8 cellular contexts compared by ENCODE assay signal in genomic region chr1:227946624-227947424, GRCh38. TPM values are rescaled to one million over a fixed set of nuclear protein-coding genes. Genes with fewer than 3 reads are reported as not detected.
DNase-seq lines count a peak whose midpoint lies in the region; ATAC-seq and TF ChIP-seq lines count a peak whose summit lies in the region.

No MANE protein-coding gene starts in this region.

- no peak overlapping the region for H3K27ac Mint-ChIP-seq in activated naive CD8-positive, alpha-beta T cell treated with anti-CD3 and anti-CD28 coated beads for 36 hours

- H3K4me1 ChIP-seq in osteoblast (ENCODE audit: insufficient read depth, low read length) = peaks cover 7% of the 10 kb centered on the region
- H3K4me1 ChIP-seq in uterus = peaks cover 0 to 13% of the 10 kb centered on the region in 2 donors

- TF ChIP-seq CTCF in osteoblast (IDR thresholded peaks at IDR 0.05; ENCODE audit: extremely low read depth, low read depth, low read length) (peak; percentile 43), uterus (IDR thresholded peaks at IDR 0.05) (peak; percentile 69 to 95 (median 86))

- no peak overlapping the region for H2AFZ ChIP-seq in osteoblast (ENCODE audit: low read length)

- ATAC-seq in GM18498 (IDR thresholded peaks at IDR 0.05; ENCODE audit: unreplicated experiment) = peak; percentile 60
- ATAC-seq in HG03521 (IDR thresholded peaks at IDR 0.05; ENCODE audit: unreplicated experiment) = peak; percentile 43

- peak in 1 of 2 donors; percentile 2 for TF ChIP-seq POLR2A in uterus (IDR thresholded peaks at IDR 0.05)

- H3K9me3 ChIP-seq in osteoblast (ENCODE audit: low read depth, low read length) (no peaks in the 10 kb centered on the region), uterus (no peaks in the 10 kb centered on the region)

- no peaks in the 10 kb centered on the region for H3K79me2 ChIP-seq in osteoblast (ENCODE audit: insufficient read depth, low read length)

- H3K27ac ChIP-seq in osteoblast (ENCODE audit: low read depth, low read length) (no peak overlapping the region), uterus (peak overlapping the region; percentile 73 to 83)

- DNase-seq in A172 (ENCODE audit: low spot score) (peak; percentile 70), RPMI8226 (peak; percentile 92), head of caudate nucleus (peak; percentile 22 to 87 (median 70)), osteoblast (ENCODE audit: insufficient read length, low spot score, missing footprints) (peak; percentile 98), uterus (peak; percentile 72 to 80)
- DNase-seq in activated naive CD8-positive, alpha-beta T cell treated with anti-CD3 and anti-CD28 coated beads for 36 hours = peak; percentile 63

- H3K4me3 ChIP-seq in osteoblast (ENCODE audit: insufficient read depth, low read length) (peak overlapping the region; percentile 19), uterus (peak overlapping the region; percentile 29 to 48)

- H3K27me3 Mint-ChIP-seq in activated naive CD8-positive, alpha-beta T cell treated with anti-CD3 and anti-CD28 coated beads for 36 hours = peaks cover 14% of the 10 kb centered on the region

- no peaks in the 10 kb centered on the region for H3K36me3 ChIP-seq in osteoblast (ENCODE audit: insufficient read depth, low read length)
- H3K36me3 ChIP-seq in uterus = no peaks in the 10 kb centered on the region

- H3K4me2 ChIP-seq in osteoblast (ENCODE audit: insufficient read depth, low read length) = peak overlapping the region; percentile 45

- H3K36me3 Mint-ChIP-seq in activated naive CD8-positive, alpha-beta T cell treated with anti-CD3 and anti-CD28 coated beads for 36 hours = no peaks in the 10 kb centered on the region

- peak overlapping the region; percentile 59 for H3K4me3 Mint-ChIP-seq in activated naive CD8-positive, alpha-beta T cell treated with anti-CD3 and anti-CD28 coated beads for 36 hours

- H4K20me1 ChIP-seq in osteoblast (ENCODE audit: insufficient read depth, low read length) = no peaks in the 10 kb centered on the region

- peaks cover 19% of the 10 kb centered on the region for H3K27me3 ChIP-seq in osteoblast (ENCODE audit: insufficient read depth, low read length)
- no peaks in the 10 kb centered on the region for H3K27me3 ChIP-seq in uterus

- no peaks in the 10 kb centered on the region for H3K9me3 Mint-ChIP-seq in activated naive CD8-positive, alpha-beta T cell treated with anti-CD3 and anti-CD28 coated beads for 36 hours

- intact Hi-C loops in head of caudate nucleus (cut with DNase I) (loop anchor here (2.0 to 10.0 kb wide), 2 partner anchors 186 to 462 kb away; no protein-coding TSS in a partner anchor), uterus (cut with DNase I; ENCODE audit: low total_unique reads) (loop anchor here (5.0 kb wide), 1 partner anchor 185 kb away; no protein-coding TSS in a partner anchor)

- peaks cover 2% of the 10 kb centered on the region for H3K4me1 Mint-ChIP-seq in activated naive CD8-positive, alpha-beta T cell treated with anti-CD3 and anti-CD28 coated beads for 36 hours

RNA-seq across cellular contexts. Expression of gene WNT9A, which starts 0.9 kb away (rescaled TPM):
- total RNA-seq in A172 (2014; rRNA removed; shearing (Covaris generic)) = 23.7 and 25.8 TPM in 2 replicates
- not detected for total RNA-seq in activated naive CD8-positive, alpha-beta T cell treated with anti-CD3 and anti-CD28 coated beads for 36 hours
- total RNA-seq in osteoblast (0.36 and 0.88 TPM in 2 replicates), uterus (1 to 10 TPM in 3 of 4 donors, not detected in 1; 2.4 to 6.8 (median 4.4) TPM)

RNA-seq across cellular contexts. Expression of gene WNT3A, which starts 60.0 kb away (rescaled TPM):
- total RNA-seq in A172 (2014; rRNA removed; shearing (Covaris generic)) = 0.72 TPM in 1 of 2 replicates, not detected in the other
- total RNA-seq in activated naive CD8-positive, alpha-beta T cell treated with anti-CD3 and anti-CD28 coated beads for 36 hours = not detected
- total RNA-seq in osteoblast (not detected in 2 replicates), uterus (not detected)
